ENCODE assay signal across 8 cellular contexts in genomic region chr1:200139661-200140250, GRCh38.
A peak's percentile ranks its signal among the peaks of the same experiment; 100 is the strongest.
DNase-seq lines count a peak whose midpoint lies in the region; ATAC-seq, FAIRE-seq and TF ChIP-seq lines count a peak whose summit lies in the region.

No MANE protein-coding gene starts in this region.

- peaks cover 15% of the 10 kb centered on the region for H3K4me1 Mint-ChIP-seq in CD14-positive monocyte
- H3K4me1 Mint-ChIP-seq in stimulated activated naive B cell treated with anti-CD40 and anti-IgM and Interleukin-4, amounts not matched to agents 10 μg/mL and 1 μg/mL and 100 μg/mL, for 72 hours: peaks cover 0 to 6% of the 10 kb centered on the region in 2 donors

- TF ChIP-seq CTCF in CD14-positive monocyte (IDR thresholded peaks at IDR 0.05): peak; percentile 86

- no peak for TF ChIP-seq POLR2A in GM12891 (IDR thresholded peaks at IDR 0.05; ENCODE audit: low read depth, low read length)

- intact Hi-C loops in CD14-positive monocyte (cut with micrococcal nuclease): loop anchor here (2.0 to 10.0 kb wide), 2 partner anchors 345 to 349 kb away; no protein-coding TSS in a partner anchor

- ATAC-seq in HG02759 (IDR thresholded peaks at IDR 0.05; ENCODE audit: unreplicated experiment): peak; percentile 85
- peak; percentile 86 to 90 for ATAC-seq in stimulated activated naive B cell treated with anti-CD40 and anti-IgM and Interleukin-4, amounts not matched to agents 10 μg/mL and 1 μg/mL and 100 μg/mL, for 72 hours (replicated peaks)

- peaks cover 0 to under 1% (median 0%) of the 10 kb centered on the region in 3 donors for H3K27me3 Mint-ChIP-seq in CD14-positive monocyte (ENCODE audit: low read depth in 3 of 3)
- H3K27me3 Mint-ChIP-seq in stimulated activated naive B cell treated with anti-CD40 and anti-IgM and Interleukin-4, amounts not matched to agents 10 μg/mL and 1 μg/mL and 100 μg/mL, for 72 hours: no peaks in the 10 kb centered on the region

- FAIRE-seq in GM12891 (lab: Jason Lieb, UNC): peak; percentile 92

- H3K27ac Mint-ChIP-seq in CD14-positive monocyte: no peak overlapping the region
- no peak overlapping the region for H3K27ac Mint-ChIP-seq in stimulated activated naive B cell treated with anti-CD40 and anti-IgM and Interleukin-4, amounts not matched to agents 10 μg/mL and 1 μg/mL and 100 μg/mL, for 72 hours

- no peaks in the 10 kb centered on the region for H3K36me3 Mint-ChIP-seq in CD14-positive monocyte
- no peaks in the 10 kb centered on the region for H3K36me3 Mint-ChIP-seq in stimulated activated naive B cell treated with anti-CD40 and anti-IgM and Interleukin-4, amounts not matched to agents 10 μg/mL and 1 μg/mL and 100 μg/mL, for 72 hours

- peaks cover 0 to 3% (median 0%) of the 10 kb centered on the region in 7 donors for H3K9me3 Mint-ChIP-seq in CD14-positive monocyte
- H3K9me3 Mint-ChIP-seq in stimulated activated naive B cell treated with anti-CD40 and anti-IgM and Interleukin-4, amounts not matched to agents 10 μg/mL and 1 μg/mL and 100 μg/mL, for 72 hours: no peaks in the 10 kb centered on the region

- no peak for DNase-seq in CD14-positive monocyte (ENCODE audit: low spot score)
- no peak for DNase-seq in GM12891 (ENCODE audit: insufficient read length, low spot score)
- DNase-seq in NCI-H1105 (lab: John Stamatoyannopoulos, UW): peak; percentile 15
- DNase-seq in UCSD-AML1 (lab: John Stamatoyannopoulos, UW; ENCODE audit: unreplicated experiment): peak; percentile 13
- peak; percentile 49 for DNase-seq in globus pallidus (ENCODE audit: low spot score)
- no peak for DNase-seq in stimulated activated naive B cell treated with anti-CD40 and anti-IgM and Interleukin-4, amounts not matched to agents 10 μg/mL and 1 μg/mL and 100 μg/mL, for 72 hours
- no peak for DNase-seq in NK-92 (lab: John Stamatoyannopoulos, UW; ENCODE audit: unreplicated experiment)

- H3K4me3 Mint-ChIP-seq in CD14-positive monocyte: no peak overlapping the region
- no peak overlapping the region for H3K4me3 Mint-ChIP-seq in stimulated activated naive B cell treated with anti-CD40 and anti-IgM and Interleukin-4, amounts not matched to agents 10 μg/mL and 1 μg/mL and 100 μg/mL, for 72 hours

TF ChIP-seq in GM12891, 5 proteins besides CTCF, POLR2A, EP300 and RAD21:
- no peak for TF ChIP-seq POLR2AphosphoS5 (IDR thresholded peaks at IDR 0.05; ENCODE audit: low read depth, low read length)
- no peak for TF ChIP-seq POU2F2 (IDR thresholded peaks at IDR 0.05; ENCODE audit: low read depth, low read length)
- no peak for TF ChIP-seq SPI1 (IDR thresholded peaks at IDR 0.05; ENCODE audit: low read depth, low read length)
- TF ChIP-seq TAF1 (IDR thresholded peaks at IDR 0.05; ENCODE audit: low read depth, low read length): no peak
- TF ChIP-seq PAX5 (IDR thresholded peaks at IDR 0.05; ENCODE audit: insufficient read depth, low read length, severe bottlenecking): no peak

Comparison
In these comparisons a context has a peak if more than half of its experiments do, and no peak if none do; other contexts are left out.
1. DNase-seq: peak in NCI-H1105 (single experiment), UCSD-AML1 (single experiment) and globus pallidus (single experiment); none in CD14-positive monocyte (single experiment), GM12891 (single experiment), stimulated activated naive B cell treated with anti-CD40 and anti-IgM and Interleukin-4, amounts not matched to agents 10 μg/mL and 1 μg/mL and 100 μg/mL, for 72 hours (single experiment) and NK-92 (single experiment).